Comparison of ENCODE assay signal across 9 cellular contexts in genomic region chr18:47151457-47151856, GRCh38. TPM values are rescaled to one million over a fixed set of nuclear protein-coding genes. Genes with fewer than 3 reads are reported as not detected.
A peak's percentile ranks its signal among the peaks of the same experiment; 100 is the strongest.
DNase-seq lines count a peak whose midpoint lies in the region; ATAC-seq and TF ChIP-seq lines count a peak whose summit lies in the region.
"Had no signal": no experiment of that assay in that cellular context is flagged by ENCODE, and none has a peak within 500 bp of the region (broad histone marks: within the 10 kb centered on the region; RNA-seq: fewer than 3 reads in every experiment).

No MANE protein-coding gene starts in this region.

- H3K9me3 ChIP-seq in subcutaneous abdominal adipose tissue (ENCODE audit: control insufficient read depth in 5 of 5, low read length in 5 of 5): no peaks in the 10 kb centered on the region

- H3K9ac ChIP-seq in subcutaneous abdominal adipose tissue (ENCODE audit: low read length in 5 of 5): peak overlapping the region in 1 of 5 donors; percentile 93

- no peak for DNase-seq in activated naive CD4-positive, alpha-beta T cell treated with anti-CD3 and anti-CD28 coated beads for 36 hours
- no peak for DNase-seq in activated naive CD4-positive, alpha-beta T cell treated with anti-CD3 and anti-CD28 coated beads, Interleukin-2, amount 50 U/mL, for 16 hours
- DNase-seq in T-cell: no peak
- no peak for DNase-seq in foreskin fibroblast
- DNase-seq in NCI-H82 treated with DMSO at 0.1 percent for 48 hours (lab: John Stamatoyannopoulos, UW; ENCODE audit: unreplicated experiment): no peak
- DNase-seq in COR-L47 (lab: John Stamatoyannopoulos, UW): no peak
- DNase-seq: activated CD4-positive, alpha-beta T cell treated with anti-CD3 and anti-CD28 coated beads for 1 hour had no signal

- H3K4me3 Mint-ChIP-seq in activated naive CD4-positive, alpha-beta T cell treated with anti-CD3 and anti-CD28 coated beads for 36 hours: peak overlapping the region; percentile 95
- peak overlapping the region; percentile 94 to 98 (median 97) for H3K4me3 Mint-ChIP-seq in T-cell

- peaks cover 15% of the 10 kb centered on the region for H3K36me3 Mint-ChIP-seq in activated naive CD4-positive, alpha-beta T cell treated with anti-CD3 and anti-CD28 coated beads for 36 hours (ENCODE audit: low read depth)
- H3K36me3 Mint-ChIP-seq in T-cell: peaks cover 18% of the 10 kb centered on the region

- no peak for TF ChIP-seq CTCF in foreskin fibroblast (IDR thresholded peaks at IDR 0.05; ENCODE audit: low read depth, low read length)

- no peaks in the 10 kb centered on the region for H3K27me3 ChIP-seq in subcutaneous abdominal adipose tissue (ENCODE audit: control insufficient read depth in 5 of 5, insufficient read depth in 4 of 5, low read length in 5 of 5)

- CTCF ChIA-PET in activated naive CD4-positive, alpha-beta T cell treated with anti-CD3 and anti-CD28 coated beads for 36 hours (lab: Charles Lee): interaction anchor here (0.7 kb wide), 1 partner anchor 36 kb away, joined by 3 read pairs; no protein-coding TSS in a partner anchor
- CTCF ChIA-PET in T-cell (lab: Charles Lee): interaction anchor here in 1 of 2 donors (0.6 to 0.9 kb wide), 2 partner anchors 17 to 831 kb away, joined by 4 to 5 read pairs; no protein-coding TSS in a partner anchor

- peaks cover 10 to 24% (median 13%) of the 10 kb centered on the region in 5 donors for H3K36me3 ChIP-seq in subcutaneous abdominal adipose tissue (ENCODE audit: control insufficient read depth in 5 of 5, insufficient read depth in 5 of 5, low read length in 5 of 5)

- peaks cover 24% of the 10 kb centered on the region for H3K4me1 Mint-ChIP-seq in activated naive CD4-positive, alpha-beta T cell treated with anti-CD3 and anti-CD28 coated beads for 36 hours (ENCODE audit: low read depth)
- peaks cover 43 to 47% (median 46%) of the 10 kb centered on the region in 3 donors for H3K4me1 Mint-ChIP-seq in T-cell

- peak overlapping the region; percentile 96 for H3K27ac Mint-ChIP-seq in activated naive CD4-positive, alpha-beta T cell treated with anti-CD3 and anti-CD28 coated beads for 36 hours
- H3K27ac Mint-ChIP-seq in T-cell: peak overlapping the region; percentile 96 to 98

- H3K9me3 Mint-ChIP-seq in activated naive CD4-positive, alpha-beta T cell treated with anti-CD3 and anti-CD28 coated beads for 36 hours: no peaks in the 10 kb centered on the region
- H3K9me3 Mint-ChIP-seq in T-cell: no peaks in the 10 kb centered on the region

- H3K4me3 ChIP-seq in foreskin fibroblast (ENCODE audit: low read depth in 1 of 2, low read length in 2 of 2) (peak overlapping the region; percentile 74 to 81), subcutaneous abdominal adipose tissue (ENCODE audit: low read depth in 1 of 5, low read length in 5 of 5) (peak overlapping the region in 4 of 5 donors; percentile 83 to 93 (median 86))

- POLR2A ChIA-PET in T-cell (lab: Charles Lee): interaction anchor here (0.6 kb wide), 2 partner anchors 16 kb away, joined by 6 to 13 read pairs; no protein-coding TSS in a partner anchor

- no peaks in the 10 kb centered on the region for H3K27me3 Mint-ChIP-seq in activated naive CD4-positive, alpha-beta T cell treated with anti-CD3 and anti-CD28 coated beads for 36 hours (ENCODE audit: low read depth)
- H3K27me3 Mint-ChIP-seq in T-cell: no peaks in the 10 kb centered on the region

- no peak overlapping the region for H3K27ac ChIP-seq in subcutaneous abdominal adipose tissue (ENCODE audit: low read depth, low read length)

- intact Hi-C loops in activated naive CD4-positive, alpha-beta T cell treated with anti-CD3 and anti-CD28 coated beads for 36 hours (cut with micrococcal nuclease): loop anchor here (1.0 to 2.0 kb wide), 2 partner anchors 31 to 779 kb away; partner anchors contain the start of gene SMAD2

- ATAC-seq in T-cell (replicated peaks in 1 of 4): no peak
- ATAC-seq in GM18907 (IDR thresholded peaks at IDR 0.05; ENCODE audit: unreplicated experiment): no peak

- peaks cover 3 to 23% (median 20%) of the 10 kb centered on the region in 5 donors for H3K4me1 ChIP-seq in subcutaneous abdominal adipose tissue (ENCODE audit: control insufficient read depth in 5 of 5, insufficient read depth in 5 of 5, low read length in 5 of 5)

RNA-seq across cellular contexts. Expression of gene HDHD2, which starts 1.2 kb away (rescaled TPM):
- total RNA-seq in activated naive CD4-positive, alpha-beta T cell treated with anti-CD3 and anti-CD28 coated beads for 36 hours: 10 to 100 TPM; 32.8 to 33.9 TPM
- 10 to 100 TPM; 32.9 to 39.3 (median 34.3) TPM for total RNA-seq in T-cell

RNA-seq across cellular contexts. Expression of gene IER3IP1, which starts 24.7 kb away (rescaled TPM):
- total RNA-seq in activated naive CD4-positive, alpha-beta T cell treated with anti-CD3 and anti-CD28 coated beads for 36 hours: 1 to 10 TPM; 9.7 to 10.0 TPM
- 1 to 10 TPM; 3.5 to 8.6 (median 7.3) TPM for total RNA-seq in T-cell
